Comparison of ENCODE assay signal across 19 cellular contexts in the genomic region with DNA sequence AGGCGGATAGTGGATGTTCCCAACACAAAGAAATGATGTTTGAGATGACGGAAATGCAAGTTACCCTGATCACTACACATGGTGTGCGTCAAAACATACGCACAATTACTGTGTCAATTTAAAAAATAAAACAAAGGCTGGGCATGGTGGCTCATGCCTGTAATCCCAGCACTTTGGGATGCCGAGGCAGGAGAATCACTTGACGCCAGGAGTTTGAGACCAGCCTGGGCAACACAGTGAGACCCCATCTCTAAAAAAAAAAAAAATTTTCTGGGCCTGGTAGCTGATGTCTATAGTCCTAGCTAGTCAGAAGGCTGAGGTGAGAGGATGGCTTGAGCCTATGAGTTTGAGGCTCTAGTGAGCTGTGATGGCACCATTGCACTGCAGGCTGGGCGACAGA. TPM values are rescaled to one million over a fixed set of nuclear protein-coding genes. Genes with fewer than 3 reads are reported as not detected.
"Had no signal": no experiment of that assay in that cellular context is flagged by ENCODE, and none has a peak within 500 bp of the region (broad histone marks: within the 10 kb centered on the region; RNA-seq: fewer than 3 reads in every experiment).

No MANE protein-coding gene starts in this region.

- H3K27ac ChIP-seq: colonic mucosa, neutrophil, sigmoid colon, skin epidermis, stomach, thoracic aorta had no signal

- DNase-seq: colonic mucosa; dermis blood vessel endothelial cell; effector CD8-positive, alpha-beta T cell; mesendoderm; naive B cell; sigmoid colon; stimulated activated CD4-positive, alpha-beta T cell treated with anti-CD3 and anti-CD28 coated beads, Interleukin-2, amount 100 ng/mL, for 24 hours; stimulated activated naive CD4-positive, alpha-beta T cell; stomach; substantia nigra; trophoblast cell had no signal

- ATAC-seq: esophagus mucosa had no signal

- H3K9me3 ChIP-seq: colonic mucosa, neutrophil, sigmoid colon, thoracic aorta had no signal

- H3K36me3 ChIP-seq: colonic mucosa, neutrophil, sigmoid colon, stomach, thoracic aorta had no signal

- H3K4me3 ChIP-seq: colonic mucosa, sigmoid colon, skin epidermis, stomach, thoracic aorta had no signal

- H3K27me3 ChIP-seq: colonic mucosa, neutrophil, sigmoid colon, stomach had no signal

- H3K4me1 ChIP-seq: sigmoid colon had no signal

RNA-seq across cellular contexts. Expression of a gene that starts 51.8 kb away (rescaled TPM):
- total RNA-seq: cerebellum, dermis blood vessel endothelial cell, esophagus mucosa, fibroblast of lung, lung microvascular endothelial cell, pulmonary artery endothelial cell, thoracic aorta had no signal
